Comparison of ENCODE assay signal across 27 cellular contexts in the genomic region with DNA sequence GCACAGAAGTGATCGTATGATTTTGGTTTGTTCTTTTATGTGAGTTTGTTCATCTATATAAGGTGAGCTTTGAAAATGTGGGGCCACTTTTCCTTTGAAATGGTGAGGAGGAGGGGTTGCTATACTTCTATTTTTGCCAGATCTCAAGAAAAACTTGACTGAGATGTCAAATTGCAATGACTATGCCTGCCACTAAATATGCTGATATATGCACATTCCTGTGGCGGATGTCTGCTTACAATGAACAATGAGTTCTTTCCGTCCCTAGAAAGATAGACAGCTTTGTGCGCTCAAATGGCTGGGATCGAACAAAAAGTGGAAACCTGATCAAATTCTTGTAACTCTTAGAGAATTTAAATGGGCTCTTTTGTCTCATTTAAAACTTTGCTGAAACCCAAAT. TPM values are rescaled to one million over a fixed set of nuclear protein-coding genes. Genes with fewer than 3 reads are reported as not detected.
DNase-seq lines count a peak whose midpoint lies in the region; ATAC-seq, FAIRE-seq and TF ChIP-seq lines count a peak whose summit lies in the region.
"Had no signal": no experiment of that assay in that cellular context is flagged by ENCODE, and none has a peak within 500 bp of the region (broad histone marks: within the 10 kb centered on the region; RNA-seq: fewer than 3 reads in every experiment).

No MANE protein-coding gene starts in this region.

- H3K27me3 Mint-ChIP-seq in naive thymus-derived CD8-positive, alpha-beta T cell = peaks cover 4 to 8% (median 7%) of the 10 kb centered on the region in 5 donors

- H3K9me3 Mint-ChIP-seq in naive thymus-derived CD8-positive, alpha-beta T cell = peaks cover 0 to 4% (median 0%) of the 10 kb centered on the region in 9 donors
- H3K9me3 Mint-ChIP-seq: CD4-positive, alpha-beta T cell had no signal

- no peak for ATAC-seq in HepG2
- ATAC-seq in right lobe of liver = no peak
- no peak for ATAC-seq in naive thymus-derived CD8-positive, alpha-beta T cell

- CTCF ChIA-PET in HepG2 (lab: Yijun Ruan, JAX; ENCODE audit: low intra/inter-chr PET ratio, low total read pairs) = no interaction called here

- H3K36me3 Mint-ChIP-seq in naive thymus-derived CD8-positive, alpha-beta T cell = no peaks in the 10 kb centered on the region
- H3K36me3 Mint-ChIP-seq: CD14-positive monocyte; CD8-positive, alpha-beta memory T cell had no signal

- no peaks in the 10 kb centered on the region for H4K20me1 ChIP-seq in HepG2 (ENCODE audit: insufficient read depth, low read length)
- no peaks in the 10 kb centered on the region for H4K20me1 ChIP-seq in neural cell (ENCODE audit: insufficient read depth)

- no peak for FAIRE-seq in HepG2 (lab: Jason Lieb, UNC)
- FAIRE-seq: A204.1, GM12891, GM18507, H54 had no signal

- no peaks in the 10 kb centered on the region for H3K4me1 Mint-ChIP-seq in naive thymus-derived CD8-positive, alpha-beta T cell
- H3K4me1 Mint-ChIP-seq: CD14-positive monocyte; CD8-positive, alpha-beta memory T cell had no signal

- no peaks in the 10 kb centered on the region for H3K4me1 ChIP-seq in HepG2 (ENCODE audit: insufficient read depth, low read length)
- no peaks in the 10 kb centered on the region for H3K4me1 ChIP-seq in right lobe of liver
- H3K4me1 ChIP-seq: BE2C; BLaER1 treated with 17β-estradiol and CSF1 and Interleukin-3, amounts not matched to agents 10 nM and 100 nM; HAP-1 had no signal

- H3K9ac ChIP-seq in HepG2 (ENCODE audit: insufficient read depth, low read depth, low read length) = no peak overlapping the region
- peak overlapping the region; percentile 30 for H3K9ac ChIP-seq in neural cell (ENCODE audit: low read length)
- H3K9ac ChIP-seq: BLaER1 treated with 17β-estradiol and CSF1 and Interleukin-3, amounts not matched to agents 10 nM and 100 nM had no signal

- no peaks in the 10 kb centered on the region for H3K36me3 ChIP-seq in HepG2 (replicated peaks in 1 of 2; ENCODE audit: control insufficient read depth in 1 of 2, insufficient read depth in 2 of 2, low read length in 2 of 2)
- H3K36me3 ChIP-seq in right lobe of liver = no peaks in the 10 kb centered on the region
- H3K36me3 ChIP-seq in neural cell (ENCODE audit: insufficient read depth, low read length) = no peaks in the 10 kb centered on the region
- H3K36me3 ChIP-seq: BLaER1 treated with 17β-estradiol and CSF1 and Interleukin-3, amounts not matched to agents 10 nM and 100 nM; HAP-1 had no signal

- TF ChIP-seq RAD21 in HepG2 (CRISPR knock-in tag; IDR thresholded peaks at IDR 0.05) (no peak), neural cell (conservative IDR thresholded peaks at IDR 0.05) (peak; percentile 41)

- DNase-seq in HepG2 (ENCODE audit: low spot score) = no peak
- no peak for DNase-seq in right lobe of liver
- peak; percentile 6 for DNase-seq in astrocyte of the hippocampus (ENCODE audit: low read depth, low spot score)
- DNase-seq in OCI-M2 (lab: John Stamatoyannopoulos, UW; ENCODE audit: unreplicated experiment) = no peak
- no peak for DNase-seq in naive thymus-derived CD8-positive, alpha-beta T cell
- DNase-seq in mucosa of gallbladder (ENCODE audit: low spot score) = no peak
- DNase-seq: ACHN; AML-193; BE2C; CD4-positive, alpha-beta T cell; CD8-positive, alpha-beta memory T cell; DMS53; DMS79 treated with DMSO at 0.1 percent for 48 hours; GF-D8; GOT3; HFFc6 had no signal

- H3K79me2 ChIP-seq in HepG2 (ENCODE audit: insufficient read depth, low read length) = no peaks in the 10 kb centered on the region
- peaks cover 25% of the 10 kb centered on the region for H3K79me2 ChIP-seq in neural cell (replicated peaks; ENCODE audit: insufficient read depth, low read length)

- 53% methylated on average over 5 of the region's 5 CpGs for WGBS in HepG2 (ENCODE audit: low lambda C conversion rate)
- WGBS in right lobe of liver (ENCODE audit: insufficient coverage, low coverage, low lambda C conversion rate, missing lambda C conversion rate) = 70% methylated on average over 5 of the region's 5 CpGs

- no peaks in the 10 kb centered on the region for H3K9me2 ChIP-seq in neural cell (ENCODE audit: insufficient read depth, low read length)

- no TSS peak for BruUV-seq in HepG2 (replicated peaks; lab: Mats Ljungman, UMichigan)

- H3K9me3 ChIP-seq in HepG2 (ENCODE audit: low read length) (no peaks in the 10 kb centered on the region), right lobe of liver (no peaks in the 10 kb centered on the region), neural cell (ENCODE audit: low read length) (no peaks in the 10 kb centered on the region)
- H3K9me3 ChIP-seq: BE2C; BLaER1 treated with 17β-estradiol and CSF1 and Interleukin-3, amounts not matched to agents 10 nM and 100 nM; HAP-1 had no signal

- H2AFZ ChIP-seq in HepG2 (ENCODE audit: low read length) = no peak overlapping the region
- H2AFZ ChIP-seq in neural cell (ENCODE audit: low read depth, low read length) = no peak overlapping the region

- POLR2A ChIA-PET in HepG2 (lab: Yijun Ruan, JAX) = no interaction called here
- POLR2A ChIA-PET in naive thymus-derived CD8-positive, alpha-beta T cell (lab: Charles Lee) = no interaction called here

- TF ChIP-seq CTCF in HepG2 (CRISPR knock-in tag; IDR thresholded peaks at IDR 0.05) = no peak
- no peak for TF ChIP-seq CTCF in right lobe of liver (IDR thresholded peaks at IDR 0.05)
- no peak for TF ChIP-seq CTCF in neural cell (IDR thresholded peaks at IDR 0.05; ENCODE audit: poor library complexity, severe bottlenecking)

- no peak overlapping the region for H3K4me3 ChIP-seq in HepG2 (replicated peaks in 1 of 3; ENCODE audit: insufficient read depth in 1 of 3, low read depth in 2 of 3, low read length in 3 of 3)
- no peak overlapping the region for H3K4me3 ChIP-seq in right lobe of liver
- peak overlapping the region; percentile 40 for H3K4me3 ChIP-seq in neural cell (ENCODE audit: low read length)
- H3K4me3 ChIP-seq: BLaER1 treated with 17β-estradiol and CSF1 and Interleukin-3, amounts not matched to agents 10 nM and 100 nM; HAP-1 had no signal

- H3F3A ChIP-seq in neural cell (ENCODE audit: insufficient read depth, low read length, poor library complexity, severe bottlenecking) = peaks cover 5% of the 10 kb centered on the region

- TF ChIP-seq POLR2A in HepG2 (IDR thresholded peaks at IDR 0.05; ENCODE audit: insufficient read depth in 1 of 2, low read depth in 2 of 2, low read length in 2 of 2) (no peak), right lobe of liver (IDR thresholded peaks at IDR 0.05) (no peak)

- intact Hi-C loops in HepG2 (cut with micrococcal nuclease; ENCODE audit: unreplicated experiment) = no loop called here
- intact Hi-C loops in right lobe of liver (cut with DNase I) = no loop called here

- H3K27ac ChIP-seq in HepG2 (ENCODE audit: extremely low read length, insufficient read depth, low read length) (no peak overlapping the region), right lobe of liver (no peak overlapping the region), neural cell (ENCODE audit: low read length) (peak overlapping the region; percentile 73)
- H3K27ac ChIP-seq: 22Rv1; BLaER1 treated with 17β-estradiol and CSF1 and Interleukin-3, amounts not matched to agents 10 nM and 100 nM had no signal

- TF ChIP-seq EP300 in HepG2 (IDR thresholded peaks at IDR 0.05; ENCODE audit: low read depth in 2 of 2, low read length in 2 of 2) (no peak), HepG2 (CRISPR knock-in tag; IDR thresholded peaks at IDR 0.05; ENCODE audit: borderline replicate concordance) (no peak), neural cell (conservative IDR thresholded peaks at IDR 0.05; ENCODE audit: poor library complexity, severe bottlenecking) (peak; percentile 72)

- no peak overlapping the region for H3K27ac Mint-ChIP-seq in naive thymus-derived CD8-positive, alpha-beta T cell
- H3K27ac Mint-ChIP-seq: CD14-positive monocyte; CD4-positive, alpha-beta T cell; CD8-positive, alpha-beta memory T cell; HFFc6 had no signal

- in situ Hi-C loops in HepG2 (cut with HindIII; ENCODE audit: extremely low pct_ligation_motif_present, low pct_unique_long_range_greater_than_20kb) = no loop called here

- H3K27me3 ChIP-seq in HepG2 (ENCODE audit: control insufficient read depth in 1 of 2, insufficient read depth in 2 of 2, low read length in 2 of 2) (peaks cover 0 to 5% of the 10 kb centered on the region in 2 experiments; a peak in 2 of 5 replicates), right lobe of liver (no peaks in the 10 kb centered on the region), neural cell (ENCODE audit: insufficient read depth, low read depth, low read length) (no peaks in the 10 kb centered on the region)
- H3K27me3 ChIP-seq: BE2C; BLaER1 treated with 17β-estradiol and CSF1 and Interleukin-3, amounts not matched to agents 10 nM and 100 nM had no signal

- H3K4me2 ChIP-seq in HepG2 (ENCODE audit: low read depth, low read length) (no peak overlapping the region), neural cell (ENCODE audit: low read length) (peak overlapping the region; percentile 33)
- H3K4me2 ChIP-seq: BLaER1 treated with 17β-estradiol and CSF1 and Interleukin-3, amounts not matched to agents 10 nM and 100 nM had no signal

- no peak overlapping the region for H3K4me3 Mint-ChIP-seq in naive thymus-derived CD8-positive, alpha-beta T cell
- H3K4me3 Mint-ChIP-seq: CD14-positive monocyte; CD4-positive, alpha-beta T cell; CD8-positive, alpha-beta memory T cell; HFFc6 had no signal

RNA-seq across cellular contexts. Expression of gene MYT1L, which starts 28.7 kb away (rescaled TPM):
- total RNA-seq in HepG2 (2016; rRNA removed; fragmentation: Illumina TruSeq; extraction: Trizol) (not detected in 2 replicates), right lobe of liver (1 to 10 TPM in 1 of 6 experiments, under 1 TPM in 2, not detected in 3; 0.20 to 2.4 (median 0.74) TPM), mucosa of gallbladder (0.55 TPM)
- not detected in 2 replicates for total RNA-seq in HepG2 (2016; cell fraction: cytosol; rRNA removed; fragmentation: Illumina TruSeq; extraction: Trizol; ENCODE audit: low read depth)
- not detected in 2 replicates for total RNA-seq in HepG2 (2016; cell fraction: insoluble cytoplasmic fraction; rRNA removed; fragmentation: Illumina TruSeq; extraction: Trizol)
- total RNA-seq in HepG2 (2016; cell fraction: membrane; rRNA removed; fragmentation: Illumina TruSeq; extraction: Trizol) = not detected in 2 replicates
- total RNA-seq in HepG2 (2016; cell fraction: nucleus; rRNA removed; fragmentation: Illumina TruSeq; extraction: Trizol) = not detected in 2 replicates
- polyA plus RNA-seq in HepG2 (2011; rRNA removed) (not detected in 2 replicates), neural cell (92.1 and 103 TPM in 2 replicates)
- not detected in 2 replicates for polyA plus RNA-seq in HepG2 (2011; cell fraction: cytosol; rRNA removed)
- not detected in 2 replicates for polyA plus RNA-seq in HepG2 (2011; cell fraction: nucleus; rRNA removed)
- polyA plus RNA-seq in HepG2 (2012) = not detected in 2 replicates
- not detected in 2 replicates for polyA plus RNA-seq in HepG2 (2016; cell fraction: cytosol; fragmentation: Illumina TruSeq; extraction: Trizol; ENCODE audit: low read depth)
- polyA plus RNA-seq in HepG2 (2016; cell fraction: insoluble cytoplasmic fraction; fragmentation: Illumina TruSeq; extraction: Trizol; ENCODE audit: low read depth) = not detected in 2 replicates
- polyA plus RNA-seq in HepG2 (2016; cell fraction: membrane; fragmentation: Illumina TruSeq; extraction: Trizol; ENCODE audit: low read depth) = not detected in 2 replicates
- polyA plus RNA-seq in HepG2 (2016; cell fraction: nucleus; fragmentation: Illumina TruSeq; extraction: Trizol; ENCODE audit: insufficient read depth, low read depth) = not detected in 2 replicates
- polyA minus RNA-seq in HepG2 (2011; rRNA and poly(A)+ RNA removed; ENCODE audit: low replicate concordance) = 2.3 TPM in 1 of 2 replicates, not detected in the other
- not detected in 2 replicates for polyA minus RNA-seq in HepG2 (2011; cell fraction: cytosol; rRNA and poly(A)+ RNA removed)
- not detected in 2 replicates for polyA minus RNA-seq in HepG2 (2011; cell fraction: nucleus; rRNA and poly(A)+ RNA removed)
- polyA minus RNA-seq in neural cell = 295 and 369 TPM in 2 replicates
- total RNA-seq in naive thymus-derived CD8-positive, alpha-beta T cell = under 1 TPM; 0.21 to 0.47 TPM
- polyA plus RNA-seq in naive thymus-derived CD8-positive, alpha-beta T cell = 1 to 10 TPM in 2 of 3 donors, under 1 TPM in 1; 0.29 to 1.3 (median 1.2) TPM
- total RNA-seq: CD8-positive, alpha-beta memory T cell; Daoy; G401; HFFc6 had no signal
- polyA plus RNA-seq: CD14-positive monocyte; CD8-positive, alpha-beta memory T cell had no signal
